ENCODE assay signal across 8 cellular contexts in genomic region chr1:148280831-148281572, GRCh38.
DNase-seq lines count a peak whose midpoint lies in the region; ATAC-seq and TF ChIP-seq lines count a peak whose summit lies in the region.
"Not testable (repeated sequence)": the region's sequence is repeated elsewhere in the genome, so short reads cannot be mapped to it uniquely, and the experiment has no call there.

No MANE protein-coding gene starts in this region.

- not testable (repeated sequence) for H3K27ac ChIP-seq in HUES64 (ENCODE audit: low read depth, low read length); aorta (ENCODE audit: low read depth in 1 of 2, low read length in 2 of 2)

- not testable (repeated sequence) for TF ChIP-seq CTCF in osteocyte (IDR thresholded peaks at IDR 0.05)

- ATAC-seq in GM18520 (IDR thresholded peaks at IDR 0.05; ENCODE audit: unreplicated experiment) (peak; percentile 62), HG02588 (IDR thresholded peaks at IDR 0.05; ENCODE audit: unreplicated experiment) (peak; percentile 57), aorta (ENCODE audit: low FRiP score) (peak; percentile 83)
- peak; percentile 90 for ATAC-seq in activated CD8-positive, alpha-beta memory T cell treated with anti-CD3 and anti-CD28 coated beads, Interleukin-2, amount 10 ng/mL, durations not matched to agents 7 days and 5 days
- ATAC-seq in effector memory CD8-positive, alpha-beta T cell (replicated peaks), result peak; percentile 93

- H3K36me3 ChIP-seq in HUES64 (ENCODE audit: insufficient read depth, low read length); aorta (ENCODE audit: control insufficient read depth in 1 of 2, insufficient read depth in 2 of 2, low read length in 1 of 2): not testable (repeated sequence)

- CTCF ChIA-PET in activated CD8-positive, alpha-beta memory T cell treated with anti-CD3 and anti-CD28 coated beads, Interleukin-2, amount 10 ng/mL, durations not matched to agents 7 days and 5 days (lab: Charles Lee), result not testable (repeated sequence)

- not testable (repeated sequence) for DNase-seq in activated CD8-positive, alpha-beta memory T cell treated with anti-CD3 and anti-CD28 coated beads, Interleukin-2, amount 10 ng/mL, durations not matched to agents 7 days and 5 days; effector memory CD8-positive, alpha-beta T cell; osteocyte (ENCODE audit: extremely low spot score, unreplicated experiment); aorta

- no CpG with 5 or more reads among the region's 50 CpGs for WGBS in HUES64
- 0% methylated on average over 1 of the region's 50 CpGs; no CpG with 5 or more reads in 1 of the 2 donors for WGBS in aorta, 2 donors

- H3K27me3 Mint-ChIP-seq in activated CD8-positive, alpha-beta memory T cell treated with anti-CD3 and anti-CD28 coated beads, Interleukin-2, amount 10 ng/mL, durations not matched to agents 7 days and 5 days, result peaks cover 37% of the 10 kb centered on the region
- peaks cover 16 to 38% of the 10 kb centered on the region in 2 donors for H3K27me3 Mint-ChIP-seq in effector memory CD8-positive, alpha-beta T cell
- H3K27me3 Mint-ChIP-seq in osteocyte (ENCODE audit: unreplicated experiment), result peaks cover 21% of the 10 kb centered on the region

- not testable (repeated sequence) for H3K4me1 ChIP-seq in HUES64 (ENCODE audit: insufficient read depth, low read length); aorta (ENCODE audit: control insufficient read depth in 1 of 2, insufficient read depth in 2 of 2, low read length in 2 of 2)

- not testable (repeated sequence) for H3K27me3 ChIP-seq in HUES64 (ENCODE audit: insufficient read depth, low read length); aorta (ENCODE audit: control insufficient read depth in 1 of 2, insufficient read depth in 2 of 2, low read length in 1 of 2)

- H3K4me1 Mint-ChIP-seq in activated CD8-positive, alpha-beta memory T cell treated with anti-CD3 and anti-CD28 coated beads, Interleukin-2, amount 10 ng/mL, durations not matched to agents 7 days and 5 days; effector memory CD8-positive, alpha-beta T cell (ENCODE audit: low read depth in 2 of 2); osteocyte (ENCODE audit: unreplicated experiment): not testable (repeated sequence)

- peak overlapping the region; percentile 57; the same call in 1 of the 2 replicates for H3K9ac ChIP-seq in HUES64 (ENCODE audit: low read depth, low read length)

- H3K27ac Mint-ChIP-seq in activated CD8-positive, alpha-beta memory T cell treated with anti-CD3 and anti-CD28 coated beads, Interleukin-2, amount 10 ng/mL, durations not matched to agents 7 days and 5 days; osteocyte (ENCODE audit: unreplicated experiment): not testable (repeated sequence)
- peak overlapping the region; percentile 92 for H3K27ac Mint-ChIP-seq in effector memory CD8-positive, alpha-beta T cell

- peak overlapping the region; percentile 78 for H3K4me3 ChIP-seq in HUES64 (ENCODE audit: low read length)
- peak overlapping the region; percentile 51; the same call in 1 of the 2 replicates for H3K4me3 ChIP-seq in iPS-18c (ENCODE audit: insufficient read depth, low read depth, low read length)
- H3K4me3 ChIP-seq in aorta (ENCODE audit: low read length in 2 of 2), result peak overlapping the region in 1 of 2 donors; percentile 34

- intact Hi-C loops in aorta (cut with DNase I), result not testable (repeated sequence)

- H3K9me3 Mint-ChIP-seq in activated CD8-positive, alpha-beta memory T cell treated with anti-CD3 and anti-CD28 coated beads, Interleukin-2, amount 10 ng/mL, durations not matched to agents 7 days and 5 days (ENCODE audit: low read depth); effector memory CD8-positive, alpha-beta T cell; osteocyte (ENCODE audit: unreplicated experiment): not testable (repeated sequence)

- H3K4me3 Mint-ChIP-seq in activated CD8-positive, alpha-beta memory T cell treated with anti-CD3 and anti-CD28 coated beads, Interleukin-2, amount 10 ng/mL, durations not matched to agents 7 days and 5 days, result peak overlapping the region; percentile 78
- peak overlapping the region; percentile 66 to 88 for H3K4me3 Mint-ChIP-seq in effector memory CD8-positive, alpha-beta T cell
- peak overlapping the region; percentile 52 for H3K4me3 Mint-ChIP-seq in osteocyte (ENCODE audit: unreplicated experiment)

- not testable (repeated sequence) for H3K9me3 ChIP-seq in HUES64 (ENCODE audit: insufficient read depth, low read depth, low read length); iPS-18c (ENCODE audit: control insufficient read depth, insufficient read depth, low read length); aorta (ENCODE audit: control insufficient read depth, low read length)

- not testable (repeated sequence) for H3K36me3 Mint-ChIP-seq in activated CD8-positive, alpha-beta memory T cell treated with anti-CD3 and anti-CD28 coated beads, Interleukin-2, amount 10 ng/mL, durations not matched to agents 7 days and 5 days; osteocyte (ENCODE audit: unreplicated experiment)
- peaks cover 18% of the 10 kb centered on the region for H3K36me3 Mint-ChIP-seq in effector memory CD8-positive, alpha-beta T cell (ENCODE audit: insufficient read depth)
